In genomic region chr19:39154626-39155100, GRCh38 we compare ENCODE assay signal across 11 cellular contexts. TPM values are rescaled to one million over a fixed set of nuclear protein-coding genes. Genes with fewer than 3 reads are reported as not detected.
DNase-seq lines count a peak whose midpoint lies in the region; ATAC-seq, FAIRE-seq and TF ChIP-seq lines count a peak whose summit lies in the region.
"Had no signal": no experiment of that assay in that cellular context is flagged by ENCODE, and none has a peak within 500 bp of the region (broad histone marks: within the 10 kb centered on the region; RNA-seq: fewer than 3 reads in every experiment).

No MANE protein-coding gene starts in this region.

- peak overlapping the region; percentile 48 to 65 (median 57) for H3K27ac ChIP-seq in stomach

- intact Hi-C loops in stomach (cut with DNase I; ENCODE audit: low total_unique reads) = no loop called here

- H3K36me3 Mint-ChIP-seq in WTC11 = peaks cover 4% of the 10 kb centered on the region; the same call in 1 of the 2 replicates

- no peaks in the 10 kb centered on the region for H3K36me3 ChIP-seq in stomach

- peak; percentile 56 for DNase-seq in WTC11 (ENCODE audit: low spot score)
- DNase-seq in kidney tubule cell (ENCODE audit: low spot score) = peak; percentile 72
- DNase-seq in stomach = peak; percentile 85
- DNase-seq in D721Med (ENCODE audit: insufficient read length, low spot score) = no peak
- no peak for DNase-seq in 8988T
- DNase-seq in dedifferentiated amniotic fluid mesenchymal stem cell (ENCODE audit: extremely low spot score) = no peak
- DNase-seq: activated CD4-positive, CD25-positive, alpha-beta regulatory T cell treated with anti-CD3 and anti-CD28 coated beads, Interleukin-2, amount 50 U/mL, for 72 hours had no signal

- CTCF ChIA-PET in WTC11 (lab: Charles Lee) = interaction anchor here (0.6 to 2.9 kb wide), 8 partner anchors 9 to 188 kb away, joined by 3 to 21 read pairs (median 8); partner anchors contain the start of gene SAMD4B

- TF ChIP-seq POLR2A in stomach (IDR thresholded peaks at IDR 0.05) = no peak

- no peaks in the 10 kb centered on the region for H3K27me3 Mint-ChIP-seq in WTC11 (ENCODE audit: low read depth)

- no peak; the same call in 1 of the 2 replicates for TF ChIP-seq RAD21 in Ishikawa (IDR thresholded peaks at IDR 0.05; ENCODE audit: low read depth)

- H3K9me3 ChIP-seq in stomach = no peaks in the 10 kb centered on the region

- no peak overlapping the region for H3K27ac Mint-ChIP-seq in WTC11

- H3K9me3 Mint-ChIP-seq in WTC11 = no peaks in the 10 kb centered on the region

- H3K4me3 ChIP-seq in stomach = no peak overlapping the region

- POLR2A ChIA-PET in WTC11 (lab: Charles Lee) = interaction anchor here (2.2 kb wide), 1 partner anchor 9 kb away, joined by 9 read pairs; no protein-coding TSS in a partner anchor

- no peak for FAIRE-seq in D721Med (lab: Jason Lieb, UNC)
- FAIRE-seq: GM18507 had no signal

- H3K4me1 ChIP-seq in stomach = peaks cover 62 to 83% (median 72%) of the 10 kb centered on the region in 4 donors

- TF ChIP-seq CTCF in WTC11 (IDR thresholded peaks at IDR 0.05) (no peak), stomach (IDR thresholded peaks at IDR 0.05) (peak in 1 of 7 experiments; percentile 13), D721Med (IDR thresholded peaks at IDR 0.05; ENCODE audit: insufficient read depth, missing control alignments) (no peak)

- ATAC-seq in WTC11 = peak; percentile 82
- ATAC-seq: sciatic nerve had no signal

- H3K27me3 ChIP-seq in stomach = no peaks in the 10 kb centered on the region

- TF ChIP-seq EP300 in Ishikawa (IDR thresholded peaks at IDR 0.05; ENCODE audit: borderline replicate concordance) (0 out of 2 replicates have a peak, but pooled peaks have one; percentile 35), stomach (IDR thresholded peaks at IDR 0.05) (no peak)

- peaks cover 40% of the 10 kb centered on the region for H3K4me1 Mint-ChIP-seq in WTC11

- H3K4me3 Mint-ChIP-seq in WTC11 = no peak overlapping the region

- 18 to 52% (median 27%) methylated on average over 6 to 11 of the region's 11 CpGs for WGBS in stomach, 5 donors

TF ChIP-seq in Ishikawa, 13 proteins besides CTCF, POLR2A, EP300 and RAD21:
- peak; percentile 77; the same call in 1 of the 2 replicates for TF ChIP-seq TCF12 (IDR thresholded peaks at IDR 0.05; ENCODE audit: low read depth)
- TF ChIP-seq MAX (IDR thresholded peaks at IDR 0.05) = peak; percentile 93
- no peak; the same call in 1 of the 2 replicates for TF ChIP-seq FOXM1 (IDR thresholded peaks at IDR 0.05; ENCODE audit: borderline replicate concordance, low read depth)
- TF ChIP-seq, protein P1, sequence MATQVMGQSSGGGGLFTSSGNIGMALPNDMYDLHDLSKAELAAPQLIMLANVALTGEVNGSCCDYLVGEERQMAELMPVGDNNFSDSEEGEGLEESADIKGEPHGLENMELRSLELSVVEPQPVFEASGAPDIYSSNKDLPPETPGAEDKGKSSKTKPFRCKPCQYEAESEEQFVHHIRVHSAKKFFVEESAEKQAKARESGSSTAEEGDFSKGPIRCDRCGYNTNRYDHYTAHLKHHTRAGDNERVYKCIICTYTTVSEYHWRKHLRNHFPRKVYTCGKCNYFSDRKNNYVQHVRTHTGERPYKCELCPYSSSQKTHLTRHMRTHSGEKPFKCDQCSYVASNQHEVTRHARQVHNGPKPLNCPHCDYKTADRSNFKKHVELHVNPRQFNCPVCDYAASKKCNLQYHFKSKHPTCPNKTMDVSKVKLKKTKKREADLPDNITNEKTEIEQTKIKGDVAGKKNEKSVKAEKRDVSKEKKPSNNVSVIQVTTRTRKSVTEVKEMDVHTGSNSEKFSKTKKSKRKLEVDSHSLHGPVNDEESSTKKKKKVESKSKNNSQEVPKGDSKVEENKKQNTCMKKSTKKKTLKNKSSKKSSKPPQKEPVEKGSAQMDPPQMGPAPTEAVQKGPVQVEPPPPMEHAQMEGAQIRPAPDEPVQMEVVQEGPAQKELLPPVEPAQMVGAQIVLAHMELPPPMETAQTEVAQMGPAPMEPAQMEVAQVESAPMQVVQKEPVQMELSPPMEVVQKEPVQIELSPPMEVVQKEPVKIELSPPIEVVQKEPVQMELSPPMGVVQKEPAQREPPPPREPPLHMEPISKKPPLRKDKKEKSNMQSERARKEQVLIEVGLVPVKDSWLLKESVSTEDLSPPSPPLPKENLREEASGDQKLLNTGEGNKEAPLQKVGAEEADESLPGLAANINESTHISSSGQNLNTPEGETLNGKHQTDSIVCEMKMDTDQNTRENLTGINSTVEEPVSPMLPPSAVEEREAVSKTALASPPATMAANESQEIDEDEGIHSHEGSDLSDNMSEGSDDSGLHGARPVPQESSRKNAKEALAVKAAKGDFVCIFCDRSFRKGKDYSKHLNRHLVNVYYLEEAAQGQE (IDR thresholded peaks at IDR 0.05; ENCODE audit: low read depth) = no peak
- TF ChIP-seq, protein P2, sequence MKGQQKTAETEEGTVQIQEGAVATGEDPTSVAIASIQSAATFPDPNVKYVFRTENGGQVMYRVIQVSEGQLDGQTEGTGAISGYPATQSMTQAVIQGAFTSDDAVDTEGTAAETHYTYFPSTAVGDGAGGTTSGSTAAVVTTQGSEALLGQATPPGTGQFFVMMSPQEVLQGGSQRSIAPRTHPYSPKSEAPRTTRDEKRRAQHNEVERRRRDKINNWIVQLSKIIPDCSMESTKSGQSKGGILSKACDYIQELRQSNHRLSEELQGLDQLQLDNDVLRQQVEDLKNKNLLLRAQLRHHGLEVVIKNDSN (IDR thresholded peaks at IDR 0.05) = peak; percentile 94
- 0 out of 2 replicates have a peak, but pooled peaks have one; percentile 38 for TF ChIP-seq NFIC (IDR thresholded peaks at IDR 0.05)
- TF ChIP-seq TEAD4 (IDR thresholded peaks at IDR 0.05) = no peak; the same call in 1 of the 2 replicates
- 0 out of 2 replicates have a peak, but pooled peaks have one; percentile 14 for TF ChIP-seq YY1 (IDR thresholded peaks at IDR 0.05; ENCODE audit: low read depth)

TF ChIP-seq in WTC11, 78 proteins besides CTCF, POLR2A, EP300 and RAD21:
- no peak for TF ChIP-seq CBFB (CRISPR knock-in tag; IDR thresholded peaks at IDR 0.05; ENCODE audit: low read depth)
- TF ChIP-seq ZNF423 (CRISPR knock-in tag; IDR thresholded peaks at IDR 0.05) = no peak
- no peak for TF ChIP-seq MLX (CRISPR knock-in tag; IDR thresholded peaks at IDR 0.05)
- TF ChIP-seq, protein P2 (CRISPR knock-in tag; IDR thresholded peaks at IDR 0.05) = peak; percentile 68
- TF ChIP-seq CREM (CRISPR knock-in tag; IDR thresholded peaks at IDR 0.05) = no peak
- TF ChIP-seq, protein P3, sequence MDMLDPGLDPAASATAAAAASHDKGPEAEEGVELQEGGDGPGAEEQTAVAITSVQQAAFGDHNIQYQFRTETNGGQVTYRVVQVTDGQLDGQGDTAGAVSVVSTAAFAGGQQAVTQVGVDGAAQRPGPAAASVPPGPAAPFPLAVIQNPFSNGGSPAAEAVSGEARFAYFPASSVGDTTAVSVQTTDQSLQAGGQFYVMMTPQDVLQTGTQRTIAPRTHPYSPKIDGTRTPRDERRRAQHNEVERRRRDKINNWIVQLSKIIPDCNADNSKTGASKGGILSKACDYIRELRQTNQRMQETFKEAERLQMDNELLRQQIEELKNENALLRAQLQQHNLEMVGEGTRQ (CRISPR knock-in tag; IDR thresholded peaks at IDR 0.05) = peak; percentile 72
TF ChIP-seq in WTC11: peak in this region for 2.

RNA-seq across cellular contexts. Expression of gene PAK4, which starts 29.1 kb away (rescaled TPM):
- 69.8 to 77.7 TPM (median 73.9 TPM) in 3 replicates for total RNA-seq in WTC11 (2021)
- total RNA-seq in stomach = 10 to 100 TPM in 3 of 5 donors, 1 to 10 TPM in 2; 4.2 to 80.4 (median 35.6) TPM
- polyA plus RNA-seq in stomach = 10 to 100 TPM; 20.8 to 24.5 (median 24.3) TPM

RNA-seq across cellular contexts. Expression of gene NCCRP1, which starts 42.1 kb away (rescaled TPM):
- 2.0 to 2.5 TPM (median 2.2 TPM) in 3 replicates for total RNA-seq in WTC11 (2021)
- not detected for total RNA-seq in stomach
- polyA plus RNA-seq in stomach = 10 to 100 TPM in 1 of 3 donors, under 1 TPM in 1, not detected in 1; 0.37 to 40.6 TPM
- total RNA-seq: cerebellum, sciatic nerve had no signal

RNA-seq across cellular contexts. Expression of gene SYCN, which starts 49.4 kb away (rescaled TPM):
- 0.37 to 1.1 TPM (median 0.77 TPM) in 3 replicates for total RNA-seq in WTC11 (2021)
- total RNA-seq in stomach = not detected
- polyA plus RNA-seq in stomach = 1 to 10 TPM in 1 of 3 donors, under 1 TPM in 1, not detected in 1; 0.65 to 1.9 TPM
- total RNA-seq: cerebellum, sciatic nerve had no signal

Comparison
In these comparisons a context has a peak if more than half of its experiments do, and no peak if none do; other contexts are left out.
1. DNase-seq: peak in WTC11 (single experiment), kidney tubule cell (single experiment) and stomach (single experiment); none in D721Med (single experiment), 8988T (single experiment) and dedifferentiated amniotic fluid mesenchymal stem cell (single experiment).